Comparison of ENCODE assay signal across 18 cellular contexts in the genomic region with DNA sequence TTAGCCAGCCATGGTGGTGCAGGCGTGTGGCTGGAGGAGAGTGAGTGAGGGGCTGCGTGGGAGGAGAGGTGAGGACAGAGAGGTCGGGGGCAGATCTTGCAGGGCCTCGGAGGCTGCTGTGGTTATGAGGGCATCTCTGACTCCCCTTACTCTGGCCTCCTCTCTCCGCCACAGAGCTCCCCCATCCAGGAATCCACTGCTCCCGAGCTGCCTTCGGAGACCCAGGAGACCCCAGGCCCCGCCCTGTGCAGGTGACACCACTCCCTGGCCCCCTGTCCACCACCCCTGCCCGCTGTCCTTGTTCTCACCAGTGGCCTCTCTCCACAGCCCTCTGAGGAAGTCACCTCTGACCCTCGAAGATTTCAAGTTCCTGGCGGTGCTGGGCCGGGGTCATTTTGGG. TPM values are rescaled to one million over a fixed set of nuclear protein-coding genes. Genes with fewer than 3 reads are reported as not detected.
DNase-seq lines count a peak whose midpoint lies in the region; ATAC-seq and TF ChIP-seq lines count a peak whose summit lies in the region.
"Had no signal": no experiment of that assay in that cellular context is flagged by ENCODE, and none has a peak within 500 bp of the region (broad histone marks: within the 10 kb centered on the region; RNA-seq: fewer than 3 reads in every experiment).

No MANE protein-coding gene starts in this region.

- peaks cover 0 to 94% (median 11%) of the 10 kb centered on the region in 3 experiments for H3K36me3 ChIP-seq in naive thymus-derived CD4-positive, alpha-beta T cell (ENCODE audit: control insufficient read depth in 2 of 3, insufficient read depth in 3 of 3, low read length in 3 of 3)

- peaks cover 11% of the 10 kb centered on the region for H3K36me3 Mint-ChIP-seq in progenitor cell of endocrine pancreas (ENCODE audit: insufficient read depth)
- H3K36me3 Mint-ChIP-seq in naive thymus-derived CD4-positive, alpha-beta T cell, result peaks cover 0 to 39% (median 9%) of the 10 kb centered on the region in 5 donors

- H3K4me1 Mint-ChIP-seq in progenitor cell of endocrine pancreas (ENCODE audit: low read depth), result no peaks in the 10 kb centered on the region
- H3K4me1 Mint-ChIP-seq in naive thymus-derived CD4-positive, alpha-beta T cell, result peaks cover 0 to 7% (median 0%) of the 10 kb centered on the region in 7 donors

- CTCF ChIA-PET in naive thymus-derived CD4-positive, alpha-beta T cell (lab: Charles Lee), result interaction anchor here (1.0 to 1.8 kb wide), 4 partner anchors 10 to 84 kb away, joined by 3 to 8 read pairs (median 4); no protein-coding TSS in a partner anchor

- H3K4me3 Mint-ChIP-seq in progenitor cell of endocrine pancreas (ENCODE audit: low read depth), result no peak overlapping the region
- no peak overlapping the region for H3K4me3 Mint-ChIP-seq in naive thymus-derived CD4-positive, alpha-beta T cell
- H3K4me3 Mint-ChIP-seq: CD8-positive, alpha-beta T cell had no signal

- DNase-seq in GM13976 (ENCODE audit: low spot score), result peak; percentile 20
- DNase-seq in GM20000 (ENCODE audit: low spot score), result peak; percentile 8
- peak; percentile 8 for DNase-seq in iPS-NIHi7 (ENCODE audit: extremely low spot score)
- DNase-seq in progenitor cell of endocrine pancreas (ENCODE audit: low spot score, unreplicated experiment), result no peak
- no peak for DNase-seq in COR-L47 (lab: John Stamatoyannopoulos, UW)
- DNase-seq in naive thymus-derived CD4-positive, alpha-beta T cell, result no peak
- DNase-seq: C1 segment of cervical spinal cord; CD8-positive, alpha-beta T cell; DMS 273 treated with DMSO at 0.1 percent for 48 hours; DMS79; GDM1; GM23248; HCEC 1CT had no signal

- H3K4me3 ChIP-seq in naive thymus-derived CD4-positive, alpha-beta T cell (ENCODE audit: low read length), result no peak overlapping the region
- H3K4me3 ChIP-seq: GM12878, GM23248 had no signal

- H3K9me3 ChIP-seq in naive thymus-derived CD4-positive, alpha-beta T cell (ENCODE audit: control insufficient read depth in 2 of 3, low read length in 3 of 3), result no peaks in the 10 kb centered on the region

- in situ Hi-C loops in GM13976 (cut with MboI; ENCODE audit: low sequenced_read_pairs, unreplicated experiment), result no loop called here

- peaks cover 0 to 5% of the 10 kb centered on the region in 2 donors for H3K4me1 ChIP-seq in naive thymus-derived CD4-positive, alpha-beta T cell (ENCODE audit: control insufficient read depth in 2 of 2, insufficient read depth in 2 of 2, low read length in 2 of 2)

- no peaks in the 10 kb centered on the region for H3K27me3 ChIP-seq in naive thymus-derived CD4-positive, alpha-beta T cell (ENCODE audit: control insufficient read depth in 2 of 2, insufficient read depth in 2 of 2, low read length in 2 of 2)

- intact Hi-C loops in naive thymus-derived CD4-positive, alpha-beta T cell (cut with micrococcal nuclease), result no loop called here

- no peak overlapping the region for H3K27ac ChIP-seq in naive thymus-derived CD4-positive, alpha-beta T cell (ENCODE audit: low read depth, low read length)
- H3K27ac ChIP-seq: GM23248 had no signal

- no peaks in the 10 kb centered on the region for H3K27me3 Mint-ChIP-seq in progenitor cell of endocrine pancreas
- H3K27me3 Mint-ChIP-seq in naive thymus-derived CD4-positive, alpha-beta T cell, result no peaks in the 10 kb centered on the region

- no peak for ATAC-seq in HG03460 (IDR thresholded peaks at IDR 0.05; ENCODE audit: unreplicated experiment)
- no peak for ATAC-seq in naive thymus-derived CD4-positive, alpha-beta T cell
- ATAC-seq in GM21528 (IDR thresholded peaks at IDR 0.05; ENCODE audit: low FRiP score, unreplicated experiment), result no peak
- ATAC-seq: CD8-positive, alpha-beta T cell; GM12878 had no signal

- no peak for TF ChIP-seq CTCF in GM13976 (IDR thresholded peaks at IDR 0.05; ENCODE audit: borderline replicate concordance, control extremely low read depth, extremely low read depth, insufficient read depth, missing control alignments)
- TF ChIP-seq CTCF in GM20000 (IDR thresholded peaks at IDR 0.05; ENCODE audit: extremely low read depth, missing control alignments), result no peak
- no peak for TF ChIP-seq CTCF in progenitor cell of endocrine pancreas (IDR thresholded peaks at IDR 0.05; ENCODE audit: unreplicated experiment)

- H3K27ac Mint-ChIP-seq in progenitor cell of endocrine pancreas, result peak overlapping the region; percentile 76
- no peak overlapping the region for H3K27ac Mint-ChIP-seq in naive thymus-derived CD4-positive, alpha-beta T cell
- H3K27ac Mint-ChIP-seq: CD8-positive, alpha-beta T cell had no signal

- no peaks in the 10 kb centered on the region for H3K9me3 Mint-ChIP-seq in progenitor cell of endocrine pancreas (ENCODE audit: low read depth)
- no peaks in the 10 kb centered on the region for H3K9me3 Mint-ChIP-seq in naive thymus-derived CD4-positive, alpha-beta T cell
- H3K9me3 Mint-ChIP-seq: CD8-positive, alpha-beta T cell had no signal

- POLR2A ChIA-PET in naive thymus-derived CD4-positive, alpha-beta T cell (lab: Charles Lee), result no interaction called here

RNA-seq across cellular contexts. Expression of gene PTGER1, which starts 7.8 kb away (rescaled TPM):
- 0.34 and 0.84 TPM in 2 replicates for total RNA-seq in progenitor cell of endocrine pancreas
- under 1 TPM in 1 of 5 experiments, not detected in 4; 0.46 TPM for total RNA-seq in naive thymus-derived CD4-positive, alpha-beta T cell
- polyA plus RNA-seq in naive thymus-derived CD4-positive, alpha-beta T cell, result not detected
- total RNA-seq: A172, A673, GM12878 had no signal
- polyA plus RNA-seq: GM12878 had no signal

RNA-seq across cellular contexts. Expression of gene GIPC1, which starts 28.5 kb away (rescaled TPM):
- 66.5 and 77.4 TPM in 2 replicates for total RNA-seq in progenitor cell of endocrine pancreas
- total RNA-seq in naive thymus-derived CD4-positive, alpha-beta T cell, result 10 to 100 TPM; 21.3 to 45.4 (median 24.7) TPM
- 10 to 100 TPM; 34.0 to 46.1 TPM for polyA plus RNA-seq in naive thymus-derived CD4-positive, alpha-beta T cell

RNA-seq across cellular contexts. Expression of gene PKN1, which starts 34.3 kb away (rescaled TPM):
- 106 TPM in 2 replicates for total RNA-seq in progenitor cell of endocrine pancreas
- total RNA-seq in naive thymus-derived CD4-positive, alpha-beta T cell, result 100 to 1,000 TPM; 194 to 211 (median 206) TPM
- polyA plus RNA-seq in naive thymus-derived CD4-positive, alpha-beta T cell, result 10 to 100 TPM; 47.2 to 88.2 TPM

RNA-seq across cellular contexts. Expression of gene DDX39A, which starts 48.2 kb away (rescaled TPM):
- 66.9 and 74.2 TPM in 2 replicates for total RNA-seq in progenitor cell of endocrine pancreas
- total RNA-seq in naive thymus-derived CD4-positive, alpha-beta T cell, result 100 to 1,000 TPM; 135 to 288 (median 215) TPM
- 100 to 1,000 TPM in 1 of 2 donors, 10 to 100 TPM in 1; 98.6 to 134 TPM for polyA plus RNA-seq in naive thymus-derived CD4-positive, alpha-beta T cell

RNA-seq across cellular contexts. Expression of gene DNAJB1, which starts 50.8 kb away (rescaled TPM):
- total RNA-seq in progenitor cell of endocrine pancreas, result 94.7 and 97.0 TPM in 2 replicates
- total RNA-seq in naive thymus-derived CD4-positive, alpha-beta T cell, result 100 to 1,000 TPM in 4 of 5 experiments, 10 to 100 TPM in 1; 87.4 to 574 (median 177) TPM
- polyA plus RNA-seq in naive thymus-derived CD4-positive, alpha-beta T cell, result 100 to 1,000 TPM; 221 to 307 TPM

Comparison
In these comparisons a context has a peak if more than half of its experiments do, and no peak if none do; other contexts are left out.
1. DNase-seq: peak in GM13976 (single experiment), GM20000 (single experiment) and iPS-NIHi7 (single experiment); none in progenitor cell of endocrine pancreas (single experiment), COR-L47 (single experiment) and naive thymus-derived CD4-positive, alpha-beta T cell (0 of 9).